8 cellular contexts compared by ENCODE assay signal in genomic region chr19:18833141-18833476, GRCh38. TPM values are rescaled to one million over a fixed set of nuclear protein-coding genes. Genes with fewer than 3 reads are reported as not detected.
DNase-seq lines count a peak whose midpoint lies in the region; ATAC-seq and TF ChIP-seq lines count a peak whose summit lies in the region.

No MANE protein-coding gene starts in this region.

- peak overlapping the region; percentile 95 for H3K4me3 Mint-ChIP-seq in central memory CD8-positive, alpha-beta T cell
- H3K4me3 Mint-ChIP-seq in naive thymus-derived CD4-positive, alpha-beta T cell = peak overlapping the region; percentile 89 to 97 (median 92)

- H3K27ac ChIP-seq in C4-2B = peak overlapping the region; percentile 89
- H3K27ac ChIP-seq in naive thymus-derived CD4-positive, alpha-beta T cell (ENCODE audit: low read depth, low read length) = peak overlapping the region; percentile 90

- peaks cover under 1% of the 10 kb centered on the region for H3K27me3 Mint-ChIP-seq in central memory CD8-positive, alpha-beta T cell
- H3K27me3 Mint-ChIP-seq in naive thymus-derived CD4-positive, alpha-beta T cell = peaks cover 0 to 8% (median 0%) of the 10 kb centered on the region in 5 donors

- no peak for ATAC-seq in central memory CD8-positive, alpha-beta T cell (replicated peaks; ENCODE audit: extremely low read depth, poor library complexity, severe bottlenecking)
- no peak for ATAC-seq in naive thymus-derived CD4-positive, alpha-beta T cell
- no peak for ATAC-seq in esophagus mucosa
- ATAC-seq in HG03460 (IDR thresholded peaks at IDR 0.05; ENCODE audit: unreplicated experiment) = no peak
- no peak for ATAC-seq in GM18867 (IDR thresholded peaks at IDR 0.05; ENCODE audit: unreplicated experiment)

- H3K9me3 Mint-ChIP-seq in central memory CD8-positive, alpha-beta T cell = no peaks in the 10 kb centered on the region
- peaks cover 0 to 5% (median 0%) of the 10 kb centered on the region in 11 donors for H3K9me3 Mint-ChIP-seq in naive thymus-derived CD4-positive, alpha-beta T cell

- intact Hi-C loops in naive thymus-derived CD4-positive, alpha-beta T cell (cut with micrococcal nuclease) = loop anchor here (5.0 to 10.0 kb wide), 4 partner anchors 48 to 416 kb away; partner anchors contain the start of genes REX1BD (in 1 of the 2) and SSBP4 (in 1 of the 2)

- peaks cover 35% of the 10 kb centered on the region for H3K36me3 Mint-ChIP-seq in central memory CD8-positive, alpha-beta T cell (ENCODE audit: insufficient read depth)
- peaks cover 0 to 26% (median 18%) of the 10 kb centered on the region in 5 donors for H3K36me3 Mint-ChIP-seq in naive thymus-derived CD4-positive, alpha-beta T cell

- H3K27me3 ChIP-seq in naive thymus-derived CD4-positive, alpha-beta T cell (ENCODE audit: control insufficient read depth in 2 of 2, insufficient read depth in 2 of 2, low read length in 2 of 2) = no peaks in the 10 kb centered on the region

- DNase-seq in Jurkat, Clone E6-1 (ENCODE audit: low read depth, low spot score) = no peak
- DNase-seq in central memory CD8-positive, alpha-beta T cell (ENCODE audit: low spot score in 2 of 2) = no peak
- no peak for DNase-seq in naive thymus-derived CD4-positive, alpha-beta T cell
- no peak for DNase-seq in foreskin melanocyte

- CTCF ChIA-PET in naive thymus-derived CD4-positive, alpha-beta T cell (lab: Charles Lee) = interaction anchor here (1.5 to 1.6 kb wide), 2 partner anchors 262 to 313 kb away, joined by 3 to 4 read pairs; partner anchors contain the start of gene UBA52

- POLR2A ChIA-PET in naive thymus-derived CD4-positive, alpha-beta T cell (lab: Charles Lee) = interaction anchor here (1.0 to 3.3 kb wide), 5 partner anchors 14 to 289 kb away, joined by 3 to 15 read pairs (median 4); partner anchors contain the start of genes COPE, DDX49, FKBP8 and REX1BD

- H3K4me1 Mint-ChIP-seq in central memory CD8-positive, alpha-beta T cell = peaks cover 51% of the 10 kb centered on the region
- peaks cover 45 to 56% (median 50%) of the 10 kb centered on the region in 7 donors for H3K4me1 Mint-ChIP-seq in naive thymus-derived CD4-positive, alpha-beta T cell

- H3K4me3 ChIP-seq in Jurkat, Clone E6-1 (ENCODE audit: low read length) = peak overlapping the region; percentile 87
- peak overlapping the region; percentile 77 for H3K4me3 ChIP-seq in naive thymus-derived CD4-positive, alpha-beta T cell (ENCODE audit: low read length)

- H3K4me1 ChIP-seq in naive thymus-derived CD4-positive, alpha-beta T cell (ENCODE audit: control insufficient read depth in 2 of 2, insufficient read depth in 2 of 2, low read length in 2 of 2) = peaks cover 28 to 31% of the 10 kb centered on the region in 2 donors

- H3K36me3 ChIP-seq in naive thymus-derived CD4-positive, alpha-beta T cell (ENCODE audit: control insufficient read depth in 2 of 3, insufficient read depth in 3 of 3, low read length in 3 of 3) = peaks cover 0 to 37% (median 0%) of the 10 kb centered on the region in 3 experiments

- H3K9me3 ChIP-seq in naive thymus-derived CD4-positive, alpha-beta T cell (ENCODE audit: control insufficient read depth in 2 of 3, low read length in 3 of 3) = no peaks in the 10 kb centered on the region

- TF ChIP-seq CTCF in C4-2B (conservative IDR thresholded peaks at IDR 0.05) = no peak

- H3K27ac Mint-ChIP-seq in central memory CD8-positive, alpha-beta T cell (ENCODE audit: low read depth) = peak overlapping the region; percentile 90
- peak overlapping the region; percentile 83 to 96 (median 90) for H3K27ac Mint-ChIP-seq in naive thymus-derived CD4-positive, alpha-beta T cell

RNA-seq across cellular contexts. Expression of gene UPF1, which starts 1.4 kb away (rescaled TPM):
- 64.7 TPM for polyA plus RNA-seq in Jurkat, Clone E6-1 (2012; ENCODE audit: insufficient read depth, insufficient read length)
- total RNA-seq in naive thymus-derived CD4-positive, alpha-beta T cell = 100 to 1,000 TPM in 4 of 5 experiments, 10 to 100 TPM in 1; 98.7 to 148 (median 113) TPM
- 10 to 100 TPM in 1 of 2 donors, 1 to 10 TPM in 1; 7.7 to 25.3 TPM for polyA plus RNA-seq in naive thymus-derived CD4-positive, alpha-beta T cell
- 38.4 TPM for total RNA-seq in esophagus mucosa

RNA-seq across cellular contexts. Expression of gene COMP, which starts 42.0 kb away (rescaled TPM):
- polyA plus RNA-seq in Jurkat, Clone E6-1 (2012; ENCODE audit: insufficient read depth, insufficient read length) = not detected
- total RNA-seq in naive thymus-derived CD4-positive, alpha-beta T cell = not detected
- not detected for polyA plus RNA-seq in naive thymus-derived CD4-positive, alpha-beta T cell
- 0.16 TPM for total RNA-seq in esophagus mucosa
